10 cellular contexts compared by ENCODE assay signal in the genomic region with DNA sequence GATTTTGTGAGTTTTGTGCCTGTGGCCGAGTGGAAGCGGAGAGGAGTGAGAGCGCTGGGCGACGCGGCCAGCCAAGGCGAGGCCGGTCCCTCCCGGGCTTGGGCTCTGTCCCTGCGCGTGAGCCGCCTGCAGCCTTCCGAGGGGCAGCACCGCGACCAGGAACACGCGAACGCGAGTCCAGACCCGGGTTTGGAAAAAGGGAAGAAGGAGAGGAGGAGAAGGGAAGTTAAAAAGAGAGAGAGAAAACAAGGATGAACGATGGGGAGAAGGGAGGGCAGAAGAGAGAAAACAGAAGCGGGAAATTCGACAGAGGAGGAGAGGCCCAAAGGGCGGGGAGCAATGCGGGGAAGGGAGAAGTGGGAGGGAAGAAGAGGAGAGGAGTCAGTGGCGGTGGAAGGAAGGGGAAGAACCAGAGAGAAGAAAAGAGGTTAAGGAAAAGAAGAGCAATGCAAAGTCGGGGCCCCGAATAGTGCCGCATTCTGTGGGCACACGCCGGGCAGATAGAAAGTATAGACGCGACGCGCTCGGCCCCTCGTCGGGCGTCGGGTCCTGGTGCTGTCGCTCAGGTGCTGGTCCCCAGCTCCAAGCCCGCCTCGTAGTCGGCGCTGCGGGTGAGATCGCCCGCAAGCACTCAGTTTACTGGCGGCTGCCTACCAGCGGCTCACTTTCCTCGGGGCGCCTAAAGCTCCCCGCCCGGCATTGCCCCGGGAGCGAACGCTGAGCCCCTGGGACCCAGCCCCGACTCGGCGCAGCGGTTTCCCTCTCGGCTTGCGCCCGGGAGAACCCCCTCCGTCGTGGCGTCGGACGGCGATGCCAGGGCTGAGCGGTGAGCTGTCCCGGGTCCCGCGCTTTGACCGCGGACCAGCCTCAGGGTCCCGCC. TPM values are rescaled to one million over a fixed set of nuclear protein-coding genes. Genes with fewer than 3 reads are reported as not detected.
DNase-seq lines count a peak whose midpoint lies in the region; ATAC-seq and TF ChIP-seq lines count a peak whose summit lies in the region.
"Had no signal": no experiment of that assay in that cellular context is flagged by ENCODE, and none has a peak within 500 bp of the region (broad histone marks: within the 10 kb centered on the region; RNA-seq: fewer than 3 reads in every experiment).

No MANE protein-coding gene starts in this region.

- H3K4me1 ChIP-seq in foreskin keratinocyte: no peaks in the 10 kb centered on the region
- H3K4me1 ChIP-seq in rectal smooth muscle tissue (ENCODE audit: control insufficient read depth, insufficient read depth, low read length): no peaks in the 10 kb centered on the region

- peak overlapping the region; percentile 26 for H3K4me3 Mint-ChIP-seq in T-helper 2 cell treated with Interferon-gamma antibody and Interleukin-4, amounts not matched to agents 5 μg/mL and 100 μg/mL, for 36 hours

- TF ChIP-seq CTCF in foreskin keratinocyte (conservative IDR thresholded peaks at IDR 0.05): no peak

- ATAC-seq in foreskin keratinocyte (no peak), HG02763 (IDR thresholded peaks at IDR 0.05; ENCODE audit: unreplicated experiment) (no peak), HG03432 (IDR thresholded peaks at IDR 0.05; ENCODE audit: unreplicated experiment) (no peak), HG03571 (IDR thresholded peaks at IDR 0.05; ENCODE audit: unreplicated experiment) (no peak), HG02885 (IDR thresholded peaks at IDR 0.05; ENCODE audit: poor library complexity, unreplicated experiment) (no peak)

- H3K36me3 Mint-ChIP-seq in T-helper 2 cell treated with Interferon-gamma antibody and Interleukin-4, amounts not matched to agents 5 μg/mL and 100 μg/mL, for 36 hours (ENCODE audit: low read depth): peaks cover 2% of the 10 kb centered on the region

- peak overlapping the region; percentile 51 for H3K4me3 ChIP-seq in rectal smooth muscle tissue (ENCODE audit: low read length)

- no peaks in the 10 kb centered on the region for H3K36me3 ChIP-seq in rectal smooth muscle tissue (ENCODE audit: control insufficient read depth, insufficient read depth, low read length)

- H3K27me3 ChIP-seq in foreskin keratinocyte (peaks cover 79% of the 10 kb centered on the region), rectal smooth muscle tissue (ENCODE audit: control insufficient read depth, insufficient read depth, low read length) (peaks cover 37% of the 10 kb centered on the region)

- DNase-seq in ELF-1 (ENCODE audit: low read depth, low spot score) (peak; percentile 42), foreskin keratinocyte (no peak)
- no peak for DNase-seq in T-helper 2 cell treated with Interferon-gamma antibody and Interleukin-4, amounts not matched to agents 5 μg/mL and 100 μg/mL, for 36 hours (ENCODE audit: low spot score)
- DNase-seq: dermis blood vessel endothelial cell; stimulated activated CD4-positive, alpha-beta T cell treated with anti-CD3 and anti-CD28 coated beads, Interleukin-12 subunit alpha, Interleukin-12 subunit beta, amount 100 ng/mL, for 4 hours had no signal

- peaks cover 86% of the 10 kb centered on the region for H3K27me3 Mint-ChIP-seq in T-helper 2 cell treated with Interferon-gamma antibody and Interleukin-4, amounts not matched to agents 5 μg/mL and 100 μg/mL, for 36 hours (ENCODE audit: low read depth)

- no peaks in the 10 kb centered on the region for H3K9me3 Mint-ChIP-seq in T-helper 2 cell treated with Interferon-gamma antibody and Interleukin-4, amounts not matched to agents 5 μg/mL and 100 μg/mL, for 36 hours

- no peak overlapping the region for H3K27ac Mint-ChIP-seq in T-helper 2 cell treated with Interferon-gamma antibody and Interleukin-4, amounts not matched to agents 5 μg/mL and 100 μg/mL, for 36 hours

- no peak overlapping the region for H3K9ac ChIP-seq in rectal smooth muscle tissue (ENCODE audit: low read length)

- H3K27ac ChIP-seq in foreskin keratinocyte (peak overlapping the region; percentile 39), rectal smooth muscle tissue (ENCODE audit: low read depth, low read length) (no peak overlapping the region)

- peaks cover 18% of the 10 kb centered on the region for H3K4me1 Mint-ChIP-seq in T-helper 2 cell treated with Interferon-gamma antibody and Interleukin-4, amounts not matched to agents 5 μg/mL and 100 μg/mL, for 36 hours (ENCODE audit: low read depth)

RNA-seq across cellular contexts. Expression of a gene that starts 2.8 kb away (rescaled TPM):
- total RNA-seq in foreskin keratinocyte: 0.65 and 1.8 TPM in 2 replicates
- 1.2 and 2.3 TPM in 2 replicates for polyA plus RNA-seq in foreskin keratinocyte
- total RNA-seq: dermis blood vessel endothelial cell had no signal
